Comparison of ENCODE assay signal across 17 cellular contexts in genomic region chr6:43268348-43268685, GRCh38. TPM values are rescaled to one million over a fixed set of nuclear protein-coding genes. Genes with fewer than 3 reads are reported as not detected.
DNase-seq lines count a peak whose midpoint lies in the region; ATAC-seq and TF ChIP-seq lines count a peak whose summit lies in the region.
"Had no signal": no experiment of that assay in that cellular context is flagged by ENCODE, and none has a peak within 500 bp of the region (broad histone marks: within the 10 kb centered on the region; RNA-seq: fewer than 3 reads in every experiment).

No MANE protein-coding gene starts in this region.

- H3K9ac ChIP-seq in duodenal mucosa (ENCODE audit: low read depth in 1 of 2, low read length in 2 of 2), result no peak overlapping the region

- H3K36me3 ChIP-seq in duodenal mucosa (ENCODE audit: control insufficient read depth in 1 of 2, insufficient read depth in 2 of 2, low read length in 2 of 2), result no peaks in the 10 kb centered on the region
- H3K36me3 ChIP-seq in lower lobe of right lung, result no peaks in the 10 kb centered on the region
- H3K36me3 ChIP-seq: breast epithelium had no signal

- TF ChIP-seq CTCF in lower lobe of right lung (IDR thresholded peaks at IDR 0.05), result no peak

- H3K36me3 Mint-ChIP-seq in activated naive CD8-positive, alpha-beta T cell treated with anti-CD3 and anti-CD28 coated beads, Interleukin-2, amount 50 U/mL, for 24 hours (ENCODE audit: low read depth), result no peaks in the 10 kb centered on the region

- H3K27me3 Mint-ChIP-seq in activated naive CD8-positive, alpha-beta T cell treated with anti-CD3 and anti-CD28 coated beads, Interleukin-2, amount 50 U/mL, for 24 hours, result peaks cover 16% of the 10 kb centered on the region

- H3K27me3 ChIP-seq in duodenal mucosa (ENCODE audit: control insufficient read depth in 1 of 2, insufficient read depth in 2 of 2, low read length in 2 of 2) (peaks cover 0 to 3% of the 10 kb centered on the region in 2 donors), lower lobe of right lung (ENCODE audit: low read depth) (peaks cover 11% of the 10 kb centered on the region)
- H3K27me3 ChIP-seq: breast epithelium had no signal

- H3K4me1 ChIP-seq in duodenal mucosa (ENCODE audit: control insufficient read depth in 1 of 2, insufficient read depth in 2 of 2, low read length in 2 of 2), result peaks cover 43 to 54% of the 10 kb centered on the region in 2 donors
- H3K4me1 ChIP-seq in lower lobe of right lung, result peaks cover 10% of the 10 kb centered on the region

- DNase-seq in NCI-H2196 (lab: John Stamatoyannopoulos, UW; ENCODE audit: unreplicated experiment), result peak; percentile 60
- DNase-seq in lower lobe of right lung, result no peak
- peak in 46 of 49 donors; percentile 4 to 83 (median 64) for DNase-seq in substantia nigra (lab: John Stamatoyannopoulos, UW)
- no peak for DNase-seq in COLO829 (ENCODE audit: low spot score)
- DNase-seq in activated naive CD8-positive, alpha-beta T cell treated with anti-CD3 and anti-CD28 coated beads, Interleukin-2, amount 50 U/mL, for 24 hours, result no peak
- no peak for DNase-seq in SW480 (ENCODE audit: low spot score)
- DNase-seq: activated T-cell treated with anti-CD3 and anti-CD28 coated beads, Interleukin-2, amount 50 U/mL, for 24 hours; HCEC 1CT; KBM-7; NCI-H2171 treated with DMSO at 0.1 percent for 48 hours; trophoblast cell had no signal

- no peaks in the 10 kb centered on the region for H3K9me3 Mint-ChIP-seq in activated naive CD8-positive, alpha-beta T cell treated with anti-CD3 and anti-CD28 coated beads, Interleukin-2, amount 50 U/mL, for 24 hours
- H3K9me3 Mint-ChIP-seq: activated T-cell treated with anti-CD3 and anti-CD28 coated beads, Interleukin-2, amount 50 U/mL, for 24 hours had no signal

- no peak overlapping the region for H3K27ac Mint-ChIP-seq in activated naive CD8-positive, alpha-beta T cell treated with anti-CD3 and anti-CD28 coated beads, Interleukin-2, amount 50 U/mL, for 24 hours
- H3K27ac Mint-ChIP-seq: activated T-cell treated with anti-CD3 and anti-CD28 coated beads, Interleukin-2, amount 50 U/mL, for 24 hours had no signal

- intact Hi-C loops in lower lobe of right lung (cut with DNase I), result no loop called here

- peaks cover 7% of the 10 kb centered on the region for H3K4me1 Mint-ChIP-seq in activated naive CD8-positive, alpha-beta T cell treated with anti-CD3 and anti-CD28 coated beads, Interleukin-2, amount 50 U/mL, for 24 hours

- no peak for ATAC-seq in lower lobe of right lung
- no peak for ATAC-seq in HG02763 (IDR thresholded peaks at IDR 0.05; ENCODE audit: unreplicated experiment)
- no peak for ATAC-seq in activated naive CD8-positive, alpha-beta T cell treated with anti-CD3 and anti-CD28 coated beads, Interleukin-2, amount 50 U/mL, for 24 hours

- peak overlapping the region; percentile 22 for H3K27ac ChIP-seq in duodenal mucosa (ENCODE audit: low read depth, low read length)
- peak overlapping the region; percentile 11 for H3K27ac ChIP-seq in lower lobe of right lung
- peak overlapping the region; percentile 72 for H3K27ac ChIP-seq in substantia nigra (ENCODE audit: low read depth, low read length, poor library complexity, severe bottlenecking)
- H3K27ac ChIP-seq: C4-2B had no signal

- H3K9me3 ChIP-seq in duodenal mucosa (ENCODE audit: control insufficient read depth in 1 of 2, low read length in 2 of 2) (no peaks in the 10 kb centered on the region), lower lobe of right lung (no peaks in the 10 kb centered on the region)
- H3K9me3 ChIP-seq: breast epithelium had no signal

- H3K4me3 ChIP-seq in duodenal mucosa (ENCODE audit: low read depth in 1 of 2, low read length in 2 of 2) (no peak overlapping the region), lower lobe of right lung (no peak overlapping the region)

- no peak overlapping the region for H3K4me3 Mint-ChIP-seq in activated naive CD8-positive, alpha-beta T cell treated with anti-CD3 and anti-CD28 coated beads, Interleukin-2, amount 50 U/mL, for 24 hours

RNA-seq across cellular contexts. Expression of gene TTBK1, which starts 25.0 kb away (rescaled TPM):
- 0.09 TPM for total RNA-seq in lower lobe of right lung

RNA-seq across cellular contexts. Expression of gene SLC22A7, which starts 29.7 kb away (rescaled TPM):
- total RNA-seq in lower lobe of right lung, result not detected
- total RNA-seq: breast epithelium, fibroblast of lung, posterior vena cava had no signal

RNA-seq across cellular contexts. Expression of gene DNPH1, which starts 39.0 kb away (rescaled TPM):
- 24.0 TPM for total RNA-seq in lower lobe of right lung

RNA-seq across cellular contexts. Expression of gene CRIP3, which starts 40.3 kb away (rescaled TPM):
- total RNA-seq in lower lobe of right lung, result 0.95 TPM
- total RNA-seq: fibroblast of lung had no signal

Comparison
In these comparisons a context has a peak if more than half of its experiments do, and no peak if none do; other contexts are left out.
1. DNase-seq: peak in NCI-H2196 (single experiment) and substantia nigra (46 of 49); none in lower lobe of right lung (single experiment), COLO829 (single experiment), activated naive CD8-positive, alpha-beta T cell treated with anti-CD3 and anti-CD28 coated beads, Interleukin-2, amount 50 U/mL, for 24 hours (single experiment) and SW480 (single experiment).
2. H3K27ac ChIP-seq: peak in every context shown above with its lines; median percentile 72 in substantia nigra; 22 in duodenal mucosa; 11 in lower lobe of right lung.